22 cellular contexts compared by ENCODE assay signal in genomic region chr14:24089890-24090289, GRCh38. TPM values are rescaled to one million over a fixed set of nuclear protein-coding genes. Genes with fewer than 3 reads are reported as not detected.
"Had no signal": no experiment of that assay in that cellular context is flagged by ENCODE, and none has a peak within 500 bp of the region (broad histone marks: within the 10 kb centered on the region; RNA-seq: fewer than 3 reads in every experiment).

No MANE protein-coding gene starts in this region.

- H2AFZ ChIP-seq: hepatocyte had no signal

- H3K27me3 ChIP-seq: hepatocyte, ovary, sigmoid colon, suprapubic skin, tibial artery, upper lobe of right lung had no signal

- H3K4me2 ChIP-seq: hepatocyte had no signal

- H3K36me3 ChIP-seq: left ventricle myocardium inferior, ovary, prostate gland, sigmoid colon, suprapubic skin, thoracic aorta, tibial artery, upper lobe of right lung had no signal

- H3K9me3 Mint-ChIP-seq: mesothelial cell of epicardium; naive B cell; natural killer cell; nephron progenitor cell; stimulated activated naive B cell treated with anti-CD40 and anti-IgM and Interleukin-4, amounts not matched to agents 10 μg/mL and 1 μg/mL and 100 μg/mL, for 72 hours; stimulated activated naive CD8-positive, alpha-beta T cell treated with anti-CD3 and anti-CD28 coated beads, Interleukin-15, Interleukin-2, amounts not matched to agents 100 ng/mL and 50 ng/mL, for 24 hours had no signal

- H3K4me3 Mint-ChIP-seq: mesothelial cell of epicardium; nephron progenitor cell; stimulated activated naive B cell treated with anti-CD40 and anti-IgM and Interleukin-4, amounts not matched to agents 10 μg/mL and 1 μg/mL and 100 μg/mL, for 72 hours had no signal

- H3K4me1 ChIP-seq: prostate gland had no signal

- H3K27ac ChIP-seq: hepatocyte, left ventricle myocardium inferior, ovary, prostate gland, sigmoid colon, suprapubic skin, thoracic aorta, tibial artery, upper lobe of right lung had no signal

- H3K27ac Mint-ChIP-seq: mesothelial cell of epicardium had no signal

- H3K27me3 Mint-ChIP-seq: naive B cell; stimulated activated naive B cell treated with anti-CD40 and anti-IgM and Interleukin-4, amounts not matched to agents 10 μg/mL and 1 μg/mL and 100 μg/mL, for 72 hours; stimulated activated naive CD8-positive, alpha-beta T cell treated with anti-CD3 and anti-CD28 coated beads, Interleukin-15, Interleukin-2, amounts not matched to agents 100 ng/mL and 50 ng/mL, for 24 hours had no signal

- H3K9me3 ChIP-seq: left ventricle myocardium inferior, ovary, prostate gland, sigmoid colon, suprapubic skin, thoracic aorta, tibial artery, upper lobe of right lung had no signal

- FAIRE-seq: small intestine, urothelium cell line had no signal

- H3K36me3 Mint-ChIP-seq: mesothelial cell of epicardium, natural killer cell had no signal

- H3K4me3 ChIP-seq: hepatocyte, left ventricle myocardium inferior, lung, ovary, prostate gland, sigmoid colon, suprapubic skin, thoracic aorta, tibial artery, upper lobe of right lung had no signal

RNA-seq across cellular contexts. Expression of gene CPNE6, which starts 18.5 kb away (rescaled TPM):
- total RNA-seq: hepatocyte, kidney epithelial cell, left ventricle myocardium inferior, lung, mesothelial cell of epicardium, mononuclear cell, natural killer cell, omental fat pad, subcutaneous adipose tissue, suprapubic skin, upper lobe of right lung had no signal
- polyA plus RNA-seq: hepatocyte, lung had no signal

RNA-seq across cellular contexts. Expression of gene CARMIL3, which starts 38.1 kb away (rescaled TPM):
- polyA plus RNA-seq: hepatocyte had no signal
